In genomic region chr6:43669050-43669921, GRCh38 we compare ENCODE assay signal across 9 cellular contexts. TPM values are rescaled to one million over a fixed set of nuclear protein-coding genes. Genes with fewer than 3 reads are reported as not detected.
DNase-seq lines count a peak whose midpoint lies in the region; ATAC-seq and TF ChIP-seq lines count a peak whose summit lies in the region.
"Had no signal": no experiment of that assay in that cellular context is flagged by ENCODE, and none has a peak within 500 bp of the region (broad histone marks: within the 10 kb centered on the region; RNA-seq: fewer than 3 reads in every experiment).

No MANE protein-coding gene starts in this region.

- peaks cover 47% of the 10 kb centered on the region for H3K36me3 Mint-ChIP-seq in MCF 10A (ENCODE audit: insufficient read depth, unreplicated experiment)

- H3K4me1 ChIP-seq in tibial artery, result peaks cover 0 to 44% (median 33%) of the 10 kb centered on the region in 4 donors

- no TSS peak for BruUV-seq in MCF 10A (replicated peaks; lab: Mats Ljungman, UMichigan)

- POLR2A ChIA-PET in MCF 10A (lab: Yijun Ruan, JAX), result interaction anchor here (0.7 to 10.0 kb wide), 9 partner anchors 11 to 386 kb away, joined by 3 to 80 read pairs (median 6); partner anchors contain the start of genes MRPS18A and VEGFA

- peak overlapping the region; percentile 63 to 74 for H3K27ac ChIP-seq in tibial artery

- H3K4me3 ChIP-seq in tibial artery, result no peak overlapping the region

- H3K27me3 ChIP-seq in tibial artery, result peaks cover 0 to 6% of the 10 kb centered on the region in 2 donors

- no peaks in the 10 kb centered on the region for H3K27me3 Mint-ChIP-seq in MCF 10A (ENCODE audit: insufficient read depth, unreplicated experiment)

- DNase-seq in SHP77 (lab: John Stamatoyannopoulos, UW), result peak; percentile 9 to 44
- DNase-seq in SHP77 treated with DMSO at 0.1 percent for 48 hours (lab: John Stamatoyannopoulos, UW), result no peak
- DNase-seq in MCF 10A (ENCODE audit: unreplicated experiment), result peak; percentile 48
- peak; percentile 75 for DNase-seq in medulla oblongata (ENCODE audit: extremely low spot score)
- peak; percentile 64 to 88 for DNase-seq in tibial artery
- DNase-seq in activated CD4-positive, CD25-positive, alpha-beta regulatory T cell (lab: John Stamatoyannopoulos, UW), result no peak
- no peak for DNase-seq in activated CD4-positive, alpha-beta T cell treated with anti-CD3 and anti-CD28 coated beads for 1 hour

- intact Hi-C loops in MCF 10A (cut with micrococcal nuclease), result loop anchor here (5.0 kb wide), 2 partner anchors 33 to 37 kb away; no protein-coding TSS in a partner anchor
- intact Hi-C loops in tibial artery (cut with DNase I; ENCODE audit: low total_unique reads), result loop anchor here (5.0 kb wide), 1 partner anchor 98 kb away; no protein-coding TSS in a partner anchor

- CTCF ChIA-PET in MCF 10A (lab: Yijun Ruan, JAX), result interaction anchor here (0.6 to 5.9 kb wide), 11 partner anchors 8 to 834 kb away, joined by 3 to 58 read pairs (median 6); partner anchors contain the start of gene VEGFA

- H3K9me3 Mint-ChIP-seq in MCF 10A (ENCODE audit: unreplicated experiment), result no peaks in the 10 kb centered on the region
- H3K9me3 Mint-ChIP-seq: activated T-cell treated with anti-CD3 and anti-CD28 coated beads, Interleukin-2, amount 50 U/mL, for 72 hours had no signal

- H3K36me3 ChIP-seq in tibial artery, result peaks cover 28 to 42% (median 35%) of the 10 kb centered on the region in 3 donors

- peaks cover 25% of the 10 kb centered on the region for H3K4me1 Mint-ChIP-seq in MCF 10A (ENCODE audit: insufficient read depth, unreplicated experiment)

- no peak overlapping the region for H3K27ac Mint-ChIP-seq in MCF 10A (ENCODE audit: low read depth, unreplicated experiment)

- H3K4me3 Mint-ChIP-seq in MCF 10A (ENCODE audit: unreplicated experiment), result no peak overlapping the region
- H3K4me3 Mint-ChIP-seq: activated T-cell treated with anti-CD3 and anti-CD28 coated beads, Interleukin-2, amount 50 U/mL, for 72 hours had no signal

- ATAC-seq in GM18520 (IDR thresholded peaks at IDR 0.05; ENCODE audit: unreplicated experiment), result no peak

- TF ChIP-seq CTCF in MCF 10A (IDR thresholded peaks at IDR 0.05; ENCODE audit: unreplicated experiment) (no peak), tibial artery (IDR thresholded peaks at IDR 0.05) (no peak)

- H3K9me3 ChIP-seq in tibial artery, result no peaks in the 10 kb centered on the region

RNA-seq across cellular contexts. Expression of gene MRPS18A, which starts 18.3 kb away (rescaled TPM):
- 69.1 and 79.5 TPM in 2 replicates for total RNA-seq in MCF 10A (2022)

RNA-seq across cellular contexts. Expression of gene RSPH9, which starts 24.4 kb away (rescaled TPM):
- not detected in 2 replicates for total RNA-seq in MCF 10A (2022)

RNA-seq across cellular contexts. Expression of gene MAD2L1BP, which starts 33.6 kb away (rescaled TPM):
- total RNA-seq in MCF 10A (2022), result 21.2 and 21.6 TPM in 2 replicates

RNA-seq across cellular contexts. Expression of gene GTPBP2, which starts 40.2 kb away (rescaled TPM):
- total RNA-seq in MCF 10A (2022), result 277 and 311 TPM in 2 replicates

Comparison
In these comparisons a context has a peak if more than half of its experiments do, and no peak if none do; other contexts are left out.
1. DNase-seq: peak in SHP77 (2 of 2), MCF 10A (single experiment), medulla oblongata (single experiment) and tibial artery (2 of 2); none in SHP77 treated with DMSO at 0.1 percent for 48 hours (single experiment), activated CD4-positive, CD25-positive, alpha-beta regulatory T cell (0 of 4) and activated CD4-positive, alpha-beta T cell treated with anti-CD3 and anti-CD28 coated beads for 1 hour (single experiment).